8 cellular contexts compared by ENCODE assay signal in the genomic region with DNA sequence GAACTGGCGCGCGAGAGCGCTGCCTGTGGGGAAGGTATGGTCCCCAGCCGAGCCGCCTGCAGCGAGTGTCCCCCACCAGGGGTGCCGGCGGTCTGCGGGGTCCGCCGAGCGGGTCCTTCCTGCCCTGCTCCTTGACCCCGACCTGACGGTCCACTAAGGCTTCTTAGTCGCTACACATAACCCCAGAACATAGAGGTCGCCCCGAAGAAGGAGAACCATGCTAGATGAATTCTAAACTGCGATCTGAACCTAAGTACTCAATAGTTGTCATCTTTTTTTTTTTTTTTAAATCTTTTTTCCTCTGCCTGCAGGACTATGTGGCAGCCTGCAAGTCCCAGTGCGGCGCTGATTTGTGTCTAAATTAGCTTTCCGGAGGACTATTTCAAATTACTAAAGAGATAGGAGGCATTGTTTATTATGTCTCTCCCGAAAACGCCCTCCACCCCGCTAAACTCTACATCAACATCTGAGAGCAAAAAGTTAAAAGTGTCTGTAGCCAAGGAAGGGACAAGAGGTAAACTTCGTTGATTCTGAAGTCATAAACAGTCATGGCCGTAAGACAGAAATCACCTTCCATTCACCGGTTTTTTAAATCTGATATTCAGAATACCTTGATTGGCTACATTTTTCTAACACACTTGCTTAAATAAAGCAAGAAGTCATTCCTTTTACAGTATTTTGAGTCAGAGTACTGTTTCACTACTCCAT. TPM values are rescaled to one million over a fixed set of nuclear protein-coding genes. Genes with fewer than 3 reads are reported as not detected.
A peak's percentile ranks its signal among the peaks of the same experiment; 100 is the strongest.
DNase-seq lines count a peak whose midpoint lies in the region; ATAC-seq and TF ChIP-seq lines count a peak whose summit lies in the region.

No MANE protein-coding gene starts in this region.

- no peaks in the 10 kb centered on the region for H3K9me2 ChIP-seq in Loucy (replicated peaks; ENCODE audit: low read depth, low read length)

- no peaks in the 10 kb centered on the region for H3K9me3 ChIP-seq in Loucy (ENCODE audit: insufficient read depth, low read depth, low read length)

- H3K27me3 ChIP-seq in Loucy (ENCODE audit: insufficient read depth, low read length, poor library complexity, severe bottlenecking) = no peaks in the 10 kb centered on the region

- ATAC-seq in GM21529 (IDR thresholded peaks at IDR 0.05; ENCODE audit: unreplicated experiment) (peak; percentile 29), GM21360 (IDR thresholded peaks at IDR 0.05; ENCODE audit: unreplicated experiment) (no peak)

- H3K36me3 ChIP-seq in Loucy (ENCODE audit: insufficient read depth, low read length) = no peaks in the 10 kb centered on the region

- DNase-seq in G401 (ENCODE audit: low spot score) = peak; percentile 19
- peak; percentile 41 for DNase-seq in astrocyte of the hippocampus (ENCODE audit: low read depth, low spot score)
- DNase-seq in kidney tubule cell (ENCODE audit: low spot score) = peak; percentile 26
- DNase-seq in superior temporal gyrus (ENCODE audit: extremely low spot score) = peak; percentile 31
- DNase-seq in COR-L47 (lab: John Stamatoyannopoulos, UW) = no peak

- H2AFZ ChIP-seq in Loucy (ENCODE audit: low read length) = peak overlapping the region; percentile 96

- H3K9ac ChIP-seq in Loucy (ENCODE audit: low read depth, low read length, poor library complexity, severe bottlenecking) = peak overlapping the region; percentile 64

- in situ Hi-C loops in G401 (cut with HindIII; ENCODE audit: low sequenced_read_pairs) = no loop called here

- TF ChIP-seq CTCF in Loucy (conservative IDR thresholded peaks at IDR 0.05; ENCODE audit: low read length) = no peak

- H3F3A ChIP-seq in Loucy (ENCODE audit: low read depth) = no peaks in the 10 kb centered on the region

- H3K4me1 ChIP-seq in Loucy (ENCODE audit: insufficient read depth, low read length, poor library complexity, severe bottlenecking) = peaks cover 8% of the 10 kb centered on the region

- peak overlapping the region; percentile 79 for H3K4me2 ChIP-seq in Loucy (ENCODE audit: low read depth, low read length, poor library complexity, severe bottlenecking)

- H4K20me1 ChIP-seq in Loucy (ENCODE audit: insufficient read depth, low read length, poor library complexity, severe bottlenecking) = no peaks in the 10 kb centered on the region

- peak overlapping the region; percentile 80 for H3K4me3 ChIP-seq in Loucy (ENCODE audit: low read length, poor library complexity, severe bottlenecking)

- H3K79me2 ChIP-seq in Loucy (ENCODE audit: insufficient read depth, low read length) = no peaks in the 10 kb centered on the region

RNA-seq across cellular contexts. Expression of gene AXDND1, which starts 0.5 kb away (rescaled TPM):
- total RNA-seq in G401 (2014; rRNA removed; shearing (Covaris generic)) = 3.6 TPM in 1 of 2 replicates, not detected in the other
